8 cellular contexts compared by ENCODE assay signal in genomic region chr2:128091691-128092050, GRCh38. TPM values are rescaled to one million over a fixed set of nuclear protein-coding genes. Genes with fewer than 3 reads are reported as not detected.
DNase-seq lines count a peak whose midpoint lies in the region; ATAC-seq and TF ChIP-seq lines count a peak whose summit lies in the region.

No MANE protein-coding gene starts in this region.

- no peak for ATAC-seq in activated T-cell treated with anti-CD3 and anti-CD28 coated beads, Interleukin-2, amount 50 U/mL, for 72 hours (replicated peaks in 1 of 2)
- ATAC-seq in right cardiac atrium (no peak), HG03469 (IDR thresholded peaks at IDR 0.05; ENCODE audit: unreplicated experiment) (no peak), HG03045 (IDR thresholded peaks at IDR 0.05; ENCODE audit: unreplicated experiment) (no peak)

- intact Hi-C loops in right cardiac atrium (cut with DNase I): loop anchor here in 1 of 4 donors (5.0 kb wide), 1 partner anchor 64 kb away; the partner anchor contains the start of gene SAP130

- no peak for TF ChIP-seq CTCF in HL-60 (IDR thresholded peaks at IDR 0.05; ENCODE audit: insufficient read depth, low read length)

- H3K9me3 Mint-ChIP-seq in activated T-cell treated with anti-CD3 and anti-CD28 coated beads, Interleukin-2, amount 50 U/mL, for 72 hours: no peaks in the 10 kb centered on the region

- H3K27me3 ChIP-seq in HL-60 (ENCODE audit: insufficient read depth, poor library complexity, severe bottlenecking) (no peaks in the 10 kb centered on the region), right cardiac atrium (ENCODE audit: control insufficient read depth, insufficient read depth) (no peaks in the 10 kb centered on the region)

- peaks cover 44% of the 10 kb centered on the region for H3K4me1 Mint-ChIP-seq in activated T-cell treated with anti-CD3 and anti-CD28 coated beads, Interleukin-2, amount 50 U/mL, for 72 hours (ENCODE audit: low read depth)

- H3K27ac ChIP-seq in HL-60 (replicated peaks) (peak overlapping the region; percentile 84), right cardiac atrium (ENCODE audit: low read length) (peak overlapping the region; percentile 34)

- H3K27me3 Mint-ChIP-seq in activated T-cell treated with anti-CD3 and anti-CD28 coated beads, Interleukin-2, amount 50 U/mL, for 72 hours (ENCODE audit: low read depth): no peaks in the 10 kb centered on the region

- under 1% methylated on average over 9 of the region's 9 CpGs for WGBS in right cardiac atrium

- peak overlapping the region; percentile 92 to 99 for H3K4me3 Mint-ChIP-seq in activated T-cell treated with anti-CD3 and anti-CD28 coated beads, Interleukin-2, amount 50 U/mL, for 72 hours

- H3K4me1 ChIP-seq in right cardiac atrium (ENCODE audit: control insufficient read depth, insufficient read depth, low read length): peaks cover 1% of the 10 kb centered on the region

- DNase-seq in CD1c-positive myeloid dendritic cell (ENCODE audit: extremely low spot score) (peak; percentile 15), HL-60 (ENCODE audit: low read depth in 1 of 2, low spot score in 1 of 2) (peak in 1 of 2 experiments; percentile 7), right cardiac atrium (no peak), skeletal muscle cell (ENCODE audit: low read depth) (no peak), GM19240 (ENCODE audit: insufficient read length, low spot score) (no peak)
- DNase-seq in activated T-cell treated with anti-CD3 and anti-CD28 coated beads, Interleukin-2, amount 50 U/mL, for 72 hours: peak; percentile 7

- H3K27ac Mint-ChIP-seq in activated T-cell treated with anti-CD3 and anti-CD28 coated beads, Interleukin-2, amount 50 U/mL, for 72 hours: peak overlapping the region; percentile 96

- H3K4me3 ChIP-seq in HL-60 (replicated peaks; ENCODE audit: insufficient read depth, low read length) (peak overlapping the region; percentile 78), right cardiac atrium (ENCODE audit: low read length) (peak overlapping the region; percentile 64), skeletal muscle cell (ENCODE audit: low read depth, low read length) (peak overlapping the region; percentile 99)

- no peaks in the 10 kb centered on the region for H3K9me3 ChIP-seq in right cardiac atrium (ENCODE audit: control insufficient read depth, low read length)

- peaks cover 0 to 4% of the 10 kb centered on the region in 2 donors for H3K36me3 Mint-ChIP-seq in activated T-cell treated with anti-CD3 and anti-CD28 coated beads, Interleukin-2, amount 50 U/mL, for 72 hours (ENCODE audit: insufficient read depth in 2 of 2)

RNA-seq across cellular contexts. Expression of gene UGGT1, which starts 0.7 kb away (rescaled TPM):
- total RNA-seq in activated T-cell treated with anti-CD3 and anti-CD28 coated beads, Interleukin-2, amount 50 U/mL, for 72 hours: 10 to 100 TPM; 48.6 to 54.3 TPM
- 10 to 100 TPM; 25.0 to 35.7 (median 34.7) TPM for total RNA-seq in right cardiac atrium
- 9.1 TPM for polyA plus RNA-seq in right cardiac atrium

Comparison
In these comparisons a context has a peak if more than half of its experiments do, and no peak if none do; other contexts are left out.
1. DNase-seq: peak in CD1c-positive myeloid dendritic cell (single experiment) and activated T-cell treated with anti-CD3 and anti-CD28 coated beads, Interleukin-2, amount 50 U/mL, for 72 hours (2 of 2); none in right cardiac atrium (0 of 3), skeletal muscle cell (single experiment) and GM19240 (single experiment).
2. Peak in every context shown above with its lines, with median percentiles within 50 percentile points of each other: H3K4me3 ChIP-seq.